Comparison of ENCODE assay signal across 9 cellular contexts in genomic region chr5:74766887-74767578, GRCh38. TPM values are rescaled to one million over a fixed set of nuclear protein-coding genes. Genes with fewer than 3 reads are reported as not detected.
DNase-seq lines count a peak whose midpoint lies in the region; ATAC-seq, FAIRE-seq and TF ChIP-seq lines count a peak whose summit lies in the region.
"Had no signal": no experiment of that assay in that cellular context is flagged by ENCODE, and none has a peak within 500 bp of the region (broad histone marks: within the 10 kb centered on the region; RNA-seq: fewer than 3 reads in every experiment).

Gene GFM2 (minus strand): TSS chr5:74767117. CDS start chr5:74763742, 3,375 bp downstream.
Gene NSA2 (plus strand): TSS chr5:74767249. CDS start chr5:74767361, 112 bp downstream.

- H3K4me3 ChIP-seq in AG10803 (ENCODE audit: low read length) (peak within 1 kb of the TSS; percentile 96), kidney (ENCODE audit: low read length in 2 of 2) (peak within 1 kb of the TSS; percentile 99 to 100)

- intact Hi-C loops in kidney (cut with DNase I): no loop called here

- no peak for TF ChIP-seq CTCF in AG10803 (conservative IDR thresholded peaks at IDR 0.05; ENCODE audit: low read length)
- no peak for TF ChIP-seq CTCF in kidney (IDR thresholded peaks at IDR 0.05; ENCODE audit: borderline replicate concordance, extremely low read depth, insufficient read depth)

- H3K36me3 ChIP-seq in kidney (ENCODE audit: control insufficient read depth in 1 of 2, insufficient read depth in 2 of 2, low read length in 2 of 2): peaks cover 0 to 14% of the 10 kb centered on the region in 2 donors

- ATAC-seq in GM19043 (IDR thresholded peaks at IDR 0.05; ENCODE audit: low read depth, unreplicated experiment) (peak; percentile 92), HG03378 (IDR thresholded peaks at IDR 0.05; ENCODE audit: unreplicated experiment) (peak; percentile 87)

- H3K9ac ChIP-seq in kidney (ENCODE audit: low read length in 2 of 2): peak within 1 kb of the TSS; percentile 93 to 96

- peak; percentile 92 for DNase-seq in AG10803 (ENCODE audit: low read depth)
- peak; percentile 89 for DNase-seq in NCI-H460 (ENCODE audit: extremely low read depth, low read depth)
- DNase-seq in activated CD4-positive, alpha-beta T cell treated with anti-CD3 and anti-CD28 coated beads for 1 hour: peak; percentile 88
- DNase-seq in cerebellum (ENCODE audit: low spot score): peak; percentile 84
- peak; percentile 96 for DNase-seq in kidney
- peak; percentile 93 for DNase-seq in stimulated activated CD4-positive, alpha-beta T cell treated with anti-CD3 and anti-CD28 coated beads, Interleukin-15, amount 100 ng/mL, for 24 hours

- H3K9me3 ChIP-seq in kidney (ENCODE audit: control insufficient read depth in 1 of 2, low read length in 2 of 2): no peaks in the 10 kb centered on the region

- FAIRE-seq in kidney (lab: Jason Lieb, UNC): no peak
- FAIRE-seq: TTC549 had no signal

- H3K4me1 ChIP-seq in kidney (ENCODE audit: control insufficient read depth in 1 of 2, insufficient read depth in 1 of 2, low read depth in 1 of 2, low read length in 2 of 2): peaks cover 5 to 13% of the 10 kb centered on the region in 2 donors

- H3K27ac ChIP-seq in kidney (ENCODE audit: low read depth in 2 of 2, low read length in 2 of 2): peak within 1 kb of the TSS; percentile 59 to 69

RNA-seq across cellular contexts. Expression of gene GFM2, which starts in this region (rescaled TPM):
- 40.2 and 51.9 TPM in 2 replicates for total RNA-seq in NCI-H460 (2014; rRNA removed; shearing (Covaris generic))
- polyA plus RNA-seq in NCI-H460 (2014; cell fraction: nucleus; rRNA removed): 75.2 and 103 TPM in 2 replicates
- 45.6 TPM for total RNA-seq in cerebellum
- 18.9 TPM for total RNA-seq in kidney
- 28.0 TPM for polyA plus RNA-seq in kidney (ENCODE audit: insufficient read depth, low read depth, low replicate concordance)

RNA-seq across cellular contexts. Expression of gene NSA2, which starts in this region (rescaled TPM):
- 160 and 174 TPM in 2 replicates for total RNA-seq in NCI-H460 (2014; rRNA removed; shearing (Covaris generic))
- polyA plus RNA-seq in NCI-H460 (2014; cell fraction: nucleus; rRNA removed): 104 and 188 TPM in 2 replicates
- 35.9 TPM for total RNA-seq in cerebellum
- 46.8 TPM for total RNA-seq in kidney
- polyA plus RNA-seq in kidney (ENCODE audit: insufficient read depth, low read depth, low replicate concordance): 78.3 TPM

Comparison
In these comparisons a context has a peak if more than half of its experiments do, and no peak if none do; other contexts are left out.
1. Peak in every context shown above with its lines: DNase-seq, ATAC-seq, H3K4me3 ChIP-seq and H3K27ac ChIP-seq.